In genomic region chr1:199809311-199809710, GRCh38 we compare ENCODE assay signal across 21 cellular contexts.
"Had no signal": no experiment of that assay in that cellular context is flagged by ENCODE, and none has a peak within 500 bp of the region (broad histone marks: within the 10 kb centered on the region; RNA-seq: fewer than 3 reads in every experiment).

No MANE protein-coding gene starts in this region.

- ATAC-seq: left lobe of liver; right lobe of liver; stimulated activated effector memory CD8-positive, alpha-beta T cell treated with anti-CD3 and anti-CD28 coated beads, Interleukin-12 subunit alpha, Interleukin-12 subunit beta, amount 100 ng/mL, for 72 hours had no signal

- FAIRE-seq: endothelial cell of umbilical vein, frontal cortex, keratinocyte had no signal

- H3K4me3 ChIP-seq: colonic mucosa, esophagus squamous epithelium, lung, ovary, right lobe of liver, stomach, thyroid gland, vagina had no signal

- H3K36me3 ChIP-seq: colonic mucosa, esophagus squamous epithelium, ovary, right lobe of liver, stomach, thyroid gland, vagina had no signal

- H3K27ac ChIP-seq: colonic mucosa, esophagus squamous epithelium, ovary, right lobe of liver, stomach, thyroid gland, vagina had no signal

- H3K27me3 ChIP-seq: colonic mucosa, esophagus squamous epithelium, ovary, right lobe of liver, stomach, thyroid gland, vagina had no signal

- H3K4me1 ChIP-seq: colonic mucosa, esophagus squamous epithelium, right lobe of liver, stomach, thyroid gland, vagina had no signal

- H3K9me3 ChIP-seq: colonic mucosa, esophagus squamous epithelium, ovary, right lobe of liver, stomach, thyroid gland, vagina had no signal

- DNase-seq: colonic mucosa; effector memory CD4-positive, alpha-beta T cell; erythroblast; esophagus squamous epithelium; natural killer cell; occipital lobe; ovary; posterior cingulate gyrus; right lobe of liver; stimulated activated CD4-positive, alpha-beta T cell treated with anti-CD3 and anti-CD28 coated beads, Interleukin-2, amount 100 ng/mL, for 24 hours; stimulated activated CD4-positive, alpha-beta T cell treated with anti-CD3 and anti-CD28 coated beads, Interleukin-4, amount 100 ng/mL, for 24 hours; stimulated activated naive CD4-positive, alpha-beta T cell treated with Interleukin-2 at 50 U/mL for 16 hours; stomach; thyroid gland had no signal
